In genomic region chr3:42605550-42606173, GRCh38 we compare ENCODE assay signal across 10 cellular contexts. TPM values are rescaled to one million over a fixed set of nuclear protein-coding genes. Genes with fewer than 3 reads are reported as not detected.
DNase-seq lines count a peak whose midpoint lies in the region; ATAC-seq and TF ChIP-seq lines count a peak whose summit lies in the region.
"Had no signal": no experiment of that assay in that cellular context is flagged by ENCODE, and none has a peak within 500 bp of the region (broad histone marks: within the 10 kb centered on the region; RNA-seq: fewer than 3 reads in every experiment).

No MANE protein-coding gene starts in this region.

- DNase-seq in SHP77 (lab: John Stamatoyannopoulos, UW): peak; percentile 19 to 45
- DNase-seq in esophagus squamous epithelium (lab: John Stamatoyannopoulos, UW): no peak
- no peak for DNase-seq in trophoblast cell
- no peak for DNase-seq in stimulated activated CD4-positive, alpha-beta T cell treated with anti-CD3 and anti-CD28 coated beads, Interleukin-15, amount 100 ng/mL, for 24 hours
- DNase-seq in NCI-H187 treated with DMSO at 0.1 percent for 48 hours (lab: John Stamatoyannopoulos, UW): no peak
- DNase-seq in NCI-H524 treated with DMSO at 0.1 percent for 48 hours (lab: John Stamatoyannopoulos, UW): no peak
- DNase-seq: Peyer's patch had no signal

- no peak for TF ChIP-seq POLR2A in esophagus squamous epithelium (IDR thresholded peaks at IDR 0.05)

- no peak overlapping the region for H2AFZ ChIP-seq in trophoblast cell (ENCODE audit: insufficient read depth, low read length, poor library complexity)

- no peak for TF ChIP-seq CTCF in DOHH2 (IDR thresholded peaks at IDR 0.05; ENCODE audit: low read depth, low read length, poor library complexity, severe bottlenecking)
- TF ChIP-seq CTCF in esophagus squamous epithelium (IDR thresholded peaks at IDR 0.05): no peak

- peak overlapping the region; percentile 31 for H3K4me2 ChIP-seq in DOHH2 (ENCODE audit: low read length)
- H3K4me2 ChIP-seq in trophoblast cell (ENCODE audit: low read length): no peak overlapping the region

- H2BK5ac ChIP-seq in trophoblast cell (ENCODE audit: low read depth, low read length, poor library complexity): no peak overlapping the region

- no peak overlapping the region for H3K27ac ChIP-seq in DOHH2 (ENCODE audit: low read depth, low read length)
- peak overlapping the region in 3 of 4 donors; percentile 28 to 52 (median 52) for H3K27ac ChIP-seq in esophagus squamous epithelium
- no peak overlapping the region for H3K27ac ChIP-seq in trophoblast cell (ENCODE audit: low read depth, low read length)
- H3K27ac ChIP-seq: Peyer's patch, VCaP had no signal

- H3K23ac ChIP-seq in trophoblast cell (ENCODE audit: low read length): no peak overlapping the region

- H3K9me2 ChIP-seq in DOHH2 (replicated peaks; ENCODE audit: control insufficient read depth, low read length): no peaks in the 10 kb centered on the region

- H2BK12ac ChIP-seq in trophoblast cell (ENCODE audit: low read length): no peak overlapping the region

- no peaks in the 10 kb centered on the region for H3K27me3 ChIP-seq in DOHH2 (ENCODE audit: control insufficient read depth, low read length)
- H3K27me3 ChIP-seq in esophagus squamous epithelium: no peaks in the 10 kb centered on the region
- H3K27me3 ChIP-seq in trophoblast cell (ENCODE audit: insufficient read depth, low read length): no peaks in the 10 kb centered on the region
- H3K27me3 ChIP-seq: Peyer's patch had no signal

- no peak overlapping the region for H4K91ac ChIP-seq in trophoblast cell (ENCODE audit: low read depth, low read length)

- H3K14ac ChIP-seq in trophoblast cell (ENCODE audit: low read length): no peak overlapping the region

- H3K18ac ChIP-seq in trophoblast cell (ENCODE audit: low read length): no peak overlapping the region

- H3K79me2 ChIP-seq in DOHH2 (ENCODE audit: control insufficient read depth, low read length) (peaks cover 99% of the 10 kb centered on the region), trophoblast cell (ENCODE audit: control insufficient read depth, insufficient read depth, low read length, poor library complexity) (peaks cover 10% of the 10 kb centered on the region)

- H4K12ac ChIP-seq in trophoblast cell (ENCODE audit: low read depth, low read length): no peak overlapping the region

- ATAC-seq in HG03571 (IDR thresholded peaks at IDR 0.05; ENCODE audit: unreplicated experiment): no peak

- H3K4me3 ChIP-seq in DOHH2 (ENCODE audit: low read length): no peak overlapping the region
- H3K4me3 ChIP-seq in esophagus squamous epithelium: no peak overlapping the region
- H3K4me3 ChIP-seq in trophoblast cell (ENCODE audit: low read depth, low read length): no peak overlapping the region
- H3K4me3 ChIP-seq: Peyer's patch had no signal

- H3K4ac ChIP-seq in trophoblast cell (ENCODE audit: low read depth, low read length): peak overlapping the region; percentile 91

- no peaks in the 10 kb centered on the region for H3K9me3 ChIP-seq in DOHH2 (ENCODE audit: control insufficient read depth, insufficient read depth, low read length)
- H3K9me3 ChIP-seq in esophagus squamous epithelium: no peaks in the 10 kb centered on the region
- H3K9me3 ChIP-seq in trophoblast cell (ENCODE audit: insufficient read depth, low read depth, low read length): no peaks in the 10 kb centered on the region
- H3K9me3 ChIP-seq: Peyer's patch had no signal

- H3K4me1 ChIP-seq in DOHH2 (ENCODE audit: control insufficient read depth, low read length) (peaks cover 61% of the 10 kb centered on the region), esophagus squamous epithelium (peaks cover 17 to 91% (median 49%) of the 10 kb centered on the region in 3 donors), trophoblast cell (ENCODE audit: control insufficient read depth in 1 of 2, insufficient read depth in 2 of 2, low read length in 2 of 2) (peaks cover 2% of the 10 kb centered on the region in 2 experiments)

- WGBS in esophagus squamous epithelium, 2 donors: 60 to 61% methylated on average over 5 of the region's 5 CpGs
- no CpG with 5 or more reads among the region's 5 CpGs for WGBS in trophoblast cell (ENCODE audit: extremely low coverage, insufficient coverage, insufficient read length)

- H4K20me1 ChIP-seq in DOHH2 (ENCODE audit: control insufficient read depth, insufficient read depth, low read depth, low read length): peaks cover 15% of the 10 kb centered on the region

- H2BK120ac ChIP-seq in trophoblast cell (ENCODE audit: insufficient read depth, low read length, poor library complexity): no peak overlapping the region

- H3K79me1 ChIP-seq in trophoblast cell (ENCODE audit: low read length): peaks cover 4% of the 10 kb centered on the region

- H3K36me3 ChIP-seq in DOHH2 (ENCODE audit: control insufficient read depth, low read length) (peaks cover 81% of the 10 kb centered on the region), esophagus squamous epithelium (peaks cover 0 to 16% (median 0%) of the 10 kb centered on the region in 3 donors), trophoblast cell (ENCODE audit: control insufficient read depth in 1 of 2, insufficient read depth in 2 of 2, low read length in 2 of 2) (peaks cover 5 to 13% of the 10 kb centered on the region in 2 experiments)

- intact Hi-C loops in esophagus squamous epithelium (cut with DNase I): no loop called here

- H3F3A ChIP-seq in DOHH2 (ENCODE audit: control insufficient read depth, insufficient read depth): peaks cover 9% of the 10 kb centered on the region

- no peak overlapping the region for H4K8ac ChIP-seq in trophoblast cell (ENCODE audit: low read depth, low read length)

- H2AK5ac ChIP-seq in trophoblast cell (ENCODE audit: low read length): no peak overlapping the region

- no peak overlapping the region for H3K9ac ChIP-seq in trophoblast cell (ENCODE audit: low read length)

RNA-seq across cellular contexts. Expression of gene NKTR, which starts 5.2 kb away (rescaled TPM):
- 100 to 1,000 TPM in 1 of 4 donors, 10 to 100 TPM in 3; 18.0 to 112 (median 50.7) TPM for total RNA-seq in esophagus squamous epithelium
- 35.3 and 36.7 TPM in 2 replicates for polyA plus RNA-seq in trophoblast cell (2013)

RNA-seq across cellular contexts. Expression of gene SS18L2, which starts 15.0 kb away (rescaled TPM):
- 10 to 100 TPM; 11.4 to 23.5 (median 20.5) TPM for total RNA-seq in esophagus squamous epithelium
- polyA plus RNA-seq in trophoblast cell (2013): 38.8 and 38.9 TPM in 2 replicates

RNA-seq across cellular contexts. Expression of gene SEC22C, which starts 23.9 kb away (rescaled TPM):
- 10 to 100 TPM in 3 of 4 donors, 1 to 10 TPM in 1; 8.8 to 38.5 (median 26.2) TPM for total RNA-seq in esophagus squamous epithelium
- polyA plus RNA-seq in trophoblast cell (2013): 16.7 and 18.1 TPM in 2 replicates

RNA-seq across cellular contexts. Expression of gene ZBTB47, which starts 47.8 kb away (rescaled TPM):
- 10 to 100 TPM in 2 of 4 donors, 1 to 10 TPM in 2; 5.0 to 34.3 (median 10.3) TPM for total RNA-seq in esophagus squamous epithelium
- polyA plus RNA-seq in trophoblast cell (2013): 3.2 and 3.4 TPM in 2 replicates

Comparison
In these comparisons a context has a peak if more than half of its experiments do, and no peak if none do; other contexts are left out.
1. H3K27ac ChIP-seq: peak in esophagus squamous epithelium (3 of 4); none in DOHH2 (single experiment) and trophoblast cell (single experiment).
2. DNase-seq: peak in SHP77 (2 of 2); none in esophagus squamous epithelium (single experiment), trophoblast cell (0 of 2), stimulated activated CD4-positive, alpha-beta T cell treated with anti-CD3 and anti-CD28 coated beads, Interleukin-15, amount 100 ng/mL, for 24 hours (single experiment), NCI-H187 treated with DMSO at 0.1 percent for 48 hours (single experiment) and NCI-H524 treated with DMSO at 0.1 percent for 48 hours (single experiment).